9 cellular contexts compared by ENCODE assay signal in the genomic region with DNA sequence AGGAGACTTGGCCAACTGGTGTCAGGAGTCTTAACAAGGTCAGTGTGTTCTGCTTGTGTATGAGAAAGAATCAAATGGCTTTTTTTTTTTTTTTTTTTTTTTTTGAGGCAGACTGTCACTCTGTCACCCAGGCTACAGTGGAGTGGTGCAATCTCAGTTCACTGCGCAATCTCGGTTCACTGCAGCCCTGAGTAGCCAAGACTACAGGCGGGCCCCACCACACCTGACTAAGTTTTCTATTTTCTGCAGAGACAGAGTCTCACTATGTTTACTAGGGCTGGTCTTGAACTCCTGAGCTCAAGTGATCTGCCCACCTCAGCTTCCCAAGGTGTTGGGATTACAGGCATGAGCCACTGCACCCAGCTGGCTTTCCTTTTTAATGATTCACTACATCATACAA. TPM values are rescaled to one million over a fixed set of nuclear protein-coding genes. Genes with fewer than 3 reads are reported as not detected.
DNase-seq lines count a peak whose midpoint lies in the region; TF ChIP-seq lines count a peak whose summit lies in the region.
"Had no signal": no experiment of that assay in that cellular context is flagged by ENCODE, and none has a peak within 500 bp of the region (broad histone marks: within the 10 kb centered on the region; RNA-seq: fewer than 3 reads in every experiment).

No MANE protein-coding gene starts in this region.

- H3K9me3 ChIP-seq in esophagus (ENCODE audit: control insufficient read depth in 2 of 2, insufficient read depth in 1 of 2, low read depth in 1 of 2, low read length in 1 of 2) = no peaks in the 10 kb centered on the region

- TF ChIP-seq CTCF in CD14-positive monocyte (IDR thresholded peaks at IDR 0.05) = no peak

- H3K4me1 Mint-ChIP-seq in CD14-positive monocyte = peaks cover 32% of the 10 kb centered on the region

- H3K27me3 ChIP-seq in esophagus (ENCODE audit: control insufficient read depth in 1 of 2, insufficient read depth in 2 of 2, low read length in 2 of 2) = no peaks in the 10 kb centered on the region

- DNase-seq in MV-4-11 (lab: John Stamatoyannopoulos, UW) (peak; percentile 80), NCI-H1417 treated with DMSO at 0.1 percent for 48 hours (lab: John Stamatoyannopoulos, UW) (no peak), GDM1 (lab: John Stamatoyannopoulos, UW) (no peak), CD14-positive monocyte (ENCODE audit: low spot score) (no peak), epidermal melanocyte (ENCODE audit: insufficient read length, low spot score) (no peak)
- DNase-seq in activated CD4-positive, alpha-beta T cell treated with anti-CD3 and anti-CD28 coated beads, Interleukin-2, amount 50 U/mL, for 4 hours = peak; percentile 56 to 61
- peak; percentile 24 to 48 for DNase-seq in stimulated activated CD8-positive, alpha-beta memory T cell treated with anti-CD3 and anti-CD28 coated beads, Interleukin-7, amount 100 ng/mL, for 1 hour (ENCODE audit: low read depth in 2 of 2)
- DNase-seq: mesenchymal stem cell had no signal

- peak overlapping the region in 3 of 7 donors; percentile 24 to 78 (median 38) for H3K27ac Mint-ChIP-seq in CD14-positive monocyte

- 79 to 81% methylated on average over 3 of the region's 3 CpGs for WGBS in esophagus, 2 donors

- H3K9me3 Mint-ChIP-seq in CD14-positive monocyte = peaks cover 0 to 3% (median 0%) of the 10 kb centered on the region in 7 donors

- H3K4me3 ChIP-seq in esophagus (ENCODE audit: low read depth in 1 of 2, low read length in 2 of 2) = no peak overlapping the region

- intact Hi-C loops in CD14-positive monocyte (cut with micrococcal nuclease) = no loop called here

- H3K27me3 Mint-ChIP-seq in CD14-positive monocyte (ENCODE audit: low read depth in 3 of 3) = no peaks in the 10 kb centered on the region

- H3K4me1 ChIP-seq in esophagus (ENCODE audit: control insufficient read depth in 2 of 2, insufficient read depth in 2 of 2, low read length in 1 of 2) = no peaks in the 10 kb centered on the region

- no peaks in the 10 kb centered on the region for H3K36me3 ChIP-seq in esophagus (ENCODE audit: control insufficient read depth in 2 of 2, insufficient read depth in 2 of 2, low read length in 1 of 2)

- peak overlapping the region; percentile 40 to 59 for H3K27ac ChIP-seq in esophagus (ENCODE audit: low read depth in 2 of 2, low read length in 1 of 2)

- H3K36me3 Mint-ChIP-seq in CD14-positive monocyte = no peaks in the 10 kb centered on the region

- H3K4me3 Mint-ChIP-seq in CD14-positive monocyte = no peak overlapping the region

RNA-seq across cellular contexts. Expression of a gene that starts 3.0 kb away (rescaled TPM):
- 1 to 10 TPM; 2.5 to 2.7 TPM for polyA plus RNA-seq in esophagus
- 1 to 10 TPM; 1.1 to 1.9 TPM for polyA plus RNA-seq in CD14-positive monocyte

Comparison
In these comparisons a context has a peak if more than half of its experiments do, and no peak if none do; other contexts are left out.
1. DNase-seq: peak in MV-4-11 (single experiment), activated CD4-positive, alpha-beta T cell treated with anti-CD3 and anti-CD28 coated beads, Interleukin-2, amount 50 U/mL, for 4 hours (2 of 2) and stimulated activated CD8-positive, alpha-beta memory T cell treated with anti-CD3 and anti-CD28 coated beads, Interleukin-7, amount 100 ng/mL, for 1 hour (2 of 2); none in NCI-H1417 treated with DMSO at 0.1 percent for 48 hours (single experiment), GDM1 (single experiment), CD14-positive monocyte (single experiment) and epidermal melanocyte (single experiment).